ENCODE assay signal across 8 cellular contexts in the genomic region with DNA sequence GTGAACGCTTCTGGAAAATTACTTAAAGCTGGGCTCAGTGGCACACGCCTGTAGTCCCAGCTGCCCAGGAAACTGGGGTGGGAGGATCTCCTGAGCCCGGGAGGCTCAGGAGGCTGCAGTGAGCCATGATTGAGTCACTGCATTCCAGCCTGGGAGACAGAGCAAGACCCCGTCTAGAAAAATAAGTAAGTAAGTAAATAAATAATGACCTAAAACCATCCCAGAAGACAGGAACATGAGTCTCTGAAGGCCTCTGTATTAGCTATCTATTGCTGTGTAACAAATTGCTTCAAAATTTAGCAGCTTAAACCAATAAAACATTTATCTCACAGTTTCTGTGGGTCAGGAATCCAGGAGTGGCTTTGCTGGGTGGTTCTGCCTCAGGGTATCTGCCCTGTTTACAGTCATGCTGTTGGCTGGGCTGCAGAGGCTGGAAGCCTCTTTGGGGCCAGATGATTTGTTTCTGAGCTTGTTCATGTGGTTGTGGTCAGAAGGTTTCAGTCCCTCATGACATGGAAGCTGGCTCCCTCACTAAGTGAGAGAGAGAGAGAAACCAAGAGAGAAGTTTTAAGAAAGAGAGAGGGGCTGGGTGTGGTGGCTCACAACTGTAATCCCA. TPM values are rescaled to one million over a fixed set of nuclear protein-coding genes. Genes with fewer than 3 reads are reported as not detected.
A peak's percentile ranks its signal among the peaks of the same experiment; 100 is the strongest.
DNase-seq lines count a peak whose midpoint lies in the region; ATAC-seq and TF ChIP-seq lines count a peak whose summit lies in the region.

No MANE protein-coding gene starts in this region.

- in situ Hi-C loops in GM13977 (cut with MboI; ENCODE audit: low pct_unique_long_range_greater_than_20kb, low sequenced_read_pairs, unreplicated experiment): no loop called here

- no peaks in the 10 kb centered on the region for H3K36me3 Mint-ChIP-seq in GM23338 (ENCODE audit: low read depth)

- 37 to 45% (median 40%) methylated on average over 4 of the region's 4 CpGs for WGBS in psoas muscle, 3 donors

- H3K4me1 Mint-ChIP-seq in GM23338: no peaks in the 10 kb centered on the region

- no peak overlapping the region for H3K4me3 Mint-ChIP-seq in GM23338

- no peaks in the 10 kb centered on the region for H3K27me3 Mint-ChIP-seq in GM23338 (ENCODE audit: insufficient read depth, low read depth, poor library complexity)

- no peak overlapping the region for H3K4me3 ChIP-seq in GM23338
- H3K4me3 ChIP-seq in skeletal muscle satellite cell (ENCODE audit: low read length): peak overlapping the region; percentile 44
- no peak overlapping the region for H3K4me3 ChIP-seq in psoas muscle

- peak overlapping the region; percentile 74; the same call in 1 of the 2 replicates for H2AFZ ChIP-seq in GM23338

- H3K4me1 ChIP-seq in GM23338 (ENCODE audit: insufficient read depth): no peaks in the 10 kb centered on the region
- H3K4me1 ChIP-seq in skeletal muscle satellite cell (ENCODE audit: control insufficient read depth, insufficient read depth, low read length): peaks cover 15% of the 10 kb centered on the region
- H3K4me1 ChIP-seq in psoas muscle: no peaks in the 10 kb centered on the region

- H3K4me2 ChIP-seq in GM23338: no peak overlapping the region
- H3K4me2 ChIP-seq in skeletal muscle satellite cell (ENCODE audit: low read length): peak overlapping the region; percentile 68

- no peaks in the 10 kb centered on the region for H3K9me3 Mint-ChIP-seq in GM23338

- H3K36me3 ChIP-seq in GM23338 (ENCODE audit: insufficient read depth) (no peaks in the 10 kb centered on the region), skeletal muscle satellite cell (ENCODE audit: insufficient read depth, low read length) (no peaks in the 10 kb centered on the region), psoas muscle (ENCODE audit: insufficient read depth in 1 of 2, low read depth in 1 of 2) (no peaks in the 10 kb centered on the region)

- no peaks in the 10 kb centered on the region for H3K79me2 ChIP-seq in GM23338 (replicated peaks; ENCODE audit: insufficient read depth)

- ATAC-seq in GM23338 (no peak), psoas muscle (no peak)

- H3K27me3 ChIP-seq in GM23338 (ENCODE audit: insufficient read depth) (no peaks in the 10 kb centered on the region), skeletal muscle satellite cell (ENCODE audit: control insufficient read depth, insufficient read depth, low read length) (no peaks in the 10 kb centered on the region), psoas muscle (ENCODE audit: insufficient read depth in 3 of 3, low read length in 2 of 3) (peaks cover 0 to 2% (median 0%) of the 10 kb centered on the region in 3 donors)

- H3K27ac ChIP-seq in GM23338 (ENCODE audit: low read depth): no peak overlapping the region
- no peak overlapping the region for H3K27ac ChIP-seq in psoas muscle

- no peaks in the 10 kb centered on the region for H3K9me2 ChIP-seq in GM23338 (ENCODE audit: insufficient read depth)

- no peaks in the 10 kb centered on the region for H3F3A ChIP-seq in GM23338 (replicated peaks; ENCODE audit: low read depth)

- intact Hi-C loops in psoas muscle (cut with DNase I): no loop called here

- H3K9ac ChIP-seq in skeletal muscle satellite cell (ENCODE audit: low read depth, low read length): peak overlapping the region; percentile 45

- H3K27ac Mint-ChIP-seq in GM23338: no peak overlapping the region

- DNase-seq in GM13977 (ENCODE audit: low spot score): peak; percentile 72
- DNase-seq in GM23338 (ENCODE audit: low spot score): no peak
- DNase-seq in MV-4-11 (lab: John Stamatoyannopoulos, UW): peak; percentile 82
- peak; percentile 91 for DNase-seq in amniotic epithelial cell (ENCODE audit: low read depth)
- no peak for DNase-seq in psoas muscle
- no peak for DNase-seq in mucosa of gallbladder (ENCODE audit: low spot score)
- no peak for DNase-seq in SK-N-DZ (ENCODE audit: low spot score)

- H4K20me1 ChIP-seq in GM23338 (replicated peaks; ENCODE audit: insufficient read depth): no peaks in the 10 kb centered on the region

- no peak for TF ChIP-seq CTCF in GM13977 (IDR thresholded peaks at IDR 0.05; ENCODE audit: extremely low read depth, insufficient read depth, missing control alignments)
- no peak for TF ChIP-seq CTCF in GM23338 (conservative IDR thresholded peaks at IDR 0.05; ENCODE audit: low read depth in 2 of 2)
- no peak for TF ChIP-seq CTCF in psoas muscle (IDR thresholded peaks at IDR 0.05)

- H3K9me3 ChIP-seq in skeletal muscle satellite cell (replicated peaks; ENCODE audit: low read length) (peaks cover 8% of the 10 kb centered on the region), psoas muscle (no peaks in the 10 kb centered on the region)

TF ChIP-seq in GM23338, 12 proteins besides CTCF, POLR2A, EP300 and RAD21:
- TF ChIP-seq NANOG (IDR thresholded peaks at IDR 0.05; ENCODE audit: borderline replicate concordance) (no peak), EZH2phosphoT487 (IDR thresholded peaks at IDR 0.05; ENCODE audit: unreplicated experiment) (no peak), ZNF114 (CRISPR knock-in tag; IDR thresholded peaks at IDR 0.05) (no peak)

RNA-seq across cellular contexts. Expression of gene NCOA3, which starts 48.4 kb away (rescaled TPM):
- total RNA-seq in GM23338 (2014; rRNA removed; shearing (Covaris generic)): 20.6 and 25.8 TPM in 2 replicates
- 6.6 and 6.7 TPM in 2 replicates for polyA plus RNA-seq in GM23338 (2016; fragmentation: Nextera tagmentation; extraction: Ambion mirVana)
- total RNA-seq in skeletal muscle satellite cell (2012; rRNA removed): 35.0 and 39.8 TPM in 2 replicates
- 10 to 100 TPM; 13.0 to 56.9 (median 23.3) TPM for total RNA-seq in psoas muscle
- polyA plus RNA-seq in psoas muscle: 10 to 100 TPM; 11.9 to 36.2 (median 14.2) TPM
- total RNA-seq in mucosa of gallbladder: 30.9 TPM
- 8.1 and 9.0 TPM in 2 replicates for polyA plus RNA-seq in SK-N-DZ (2014; cell fraction: cytosol; rRNA removed)
- polyA plus RNA-seq in SK-N-DZ (2014; cell fraction: nucleus; rRNA removed): 8.2 and 14.9 TPM in 2 replicates

Comparison
In these comparisons a context has a peak if more than half of its experiments do, and no peak if none do; other contexts are left out.
1. DNase-seq: peak in GM13977 (single experiment), MV-4-11 (single experiment) and amniotic epithelial cell (single experiment); none in GM23338 (single experiment), psoas muscle (0 of 2), mucosa of gallbladder (single experiment) and SK-N-DZ (single experiment).